8 cellular contexts compared by ENCODE assay signal in genomic region chr9:120931278-120932085, GRCh38. TPM values are rescaled to one million over a fixed set of nuclear protein-coding genes. Genes with fewer than 3 reads are reported as not detected.
DNase-seq lines count a peak whose midpoint lies in the region; ATAC-seq and TF ChIP-seq lines count a peak whose summit lies in the region.

No MANE protein-coding gene starts in this region.

- intact Hi-C loops in right lobe of liver (cut with DNase I), result loop anchor here (10.0 kb wide), 2 partner anchors 167 to 177 kb away; no protein-coding TSS in a partner anchor
- intact Hi-C loops in testis (cut with DNase I; ENCODE audit: low total_unique reads), result no loop called here

- H3K27me3 ChIP-seq in right lobe of liver (no peaks in the 10 kb centered on the region), testis (no peaks in the 10 kb centered on the region)

- peak; percentile 73 for DNase-seq in stimulated activated CD4-positive, alpha-beta T cell treated with anti-CD3 and anti-CD28 coated beads, Interleukin-15, amount 100 ng/mL, for 24 hours
- no peak for DNase-seq in stimulated activated CD4-positive, alpha-beta T cell treated with anti-CD3 and anti-CD28 coated beads, Interleukin-12 subunit alpha, Interleukin-12 subunit beta, amount 100 ng/mL, for 4 hours
- DNase-seq in OCI-M1 (lab: John Stamatoyannopoulos, UW) (peak; percentile 71), right lobe of liver (peak in 1 of 3 donors; percentile 33), testis (no peak), ureter (ENCODE audit: low spot score) (no peak)
- DNase-seq in activated naive CD8-positive, alpha-beta T cell treated with anti-CD3 and anti-CD28 coated beads, Interleukin-2, amount 50 U/mL, for 16 hours (ENCODE audit: low read depth, low spot score), result peak; percentile 49

- H3K36me3 ChIP-seq in right lobe of liver (no peaks in the 10 kb centered on the region), testis (ENCODE audit: low read depth, missing control alignments) (no peaks in the 10 kb centered on the region)

- H3K4me3 ChIP-seq in right lobe of liver, result no peak overlapping the region
- no peak overlapping the region for H3K4me3 ChIP-seq in testis

- H3K27ac ChIP-seq in right lobe of liver (peak overlapping the region; percentile 54 to 66 (median 61)), testis (peak overlapping the region; percentile 5 to 83)

- peaks cover 2 to 25% (median 12%) of the 10 kb centered on the region in 4 donors for H3K4me1 ChIP-seq in right lobe of liver
- peaks cover 43% of the 10 kb centered on the region for H3K4me1 ChIP-seq in testis

- TF ChIP-seq POLR2A in right lobe of liver (IDR thresholded peaks at IDR 0.05), result peak; percentile 34
- no peak for TF ChIP-seq POLR2A in testis (IDR thresholded peaks at IDR 0.05)

- TF ChIP-seq CTCF in right lobe of liver (IDR thresholded peaks at IDR 0.05) (no peak), testis (IDR thresholded peaks at IDR 0.05) (no peak)

- H3K9me3 ChIP-seq in right lobe of liver, result no peaks in the 10 kb centered on the region
- no peaks in the 10 kb centered on the region for H3K9me3 ChIP-seq in testis

- WGBS in right lobe of liver (ENCODE audit: insufficient coverage, low coverage, low lambda C conversion rate, missing lambda C conversion rate), result 18% methylated on average over 3 of the region's 3 CpGs
- WGBS in testis, 2 donors, result 30 to 49% methylated on average over 3 of the region's 3 CpGs

- peak; percentile 55 for ATAC-seq in HG02885 (IDR thresholded peaks at IDR 0.05; ENCODE audit: poor library complexity, unreplicated experiment)
- peak in 1 of 4 donors; percentile 32 for ATAC-seq in right lobe of liver

RNA-seq across cellular contexts. Expression of gene TRAF1, which starts 4.9 kb away (rescaled TPM):
- total RNA-seq in right lobe of liver (1 to 10 TPM in 5 of 6 experiments, under 1 TPM in 1; 0.99 to 2.5 (median 2.1) TPM), testis (1 to 10 TPM; 6.5 to 8.6 TPM), ureter (10.0 TPM)
- 3.9 TPM for polyA plus RNA-seq in testis (ENCODE audit: insufficient read depth, low read depth, low replicate concordance)

RNA-seq across cellular contexts. Expression of gene PHF19, which starts 54.5 kb away (rescaled TPM):
- total RNA-seq in right lobe of liver (1 to 10 TPM; 2.2 to 8.0 (median 5.2) TPM), testis (10 to 100 TPM; 40.3 to 41.7 TPM), ureter (33.3 TPM)
- 28.5 TPM for polyA plus RNA-seq in testis (ENCODE audit: insufficient read depth, low read depth, low replicate concordance)

Comparison
In these comparisons a context has a peak if more than half of its experiments do, and no peak if none do; other contexts are left out.
1. DNase-seq: peak in stimulated activated CD4-positive, alpha-beta T cell treated with anti-CD3 and anti-CD28 coated beads, Interleukin-15, amount 100 ng/mL, for 24 hours (single experiment), OCI-M1 (single experiment) and activated naive CD8-positive, alpha-beta T cell treated with anti-CD3 and anti-CD28 coated beads, Interleukin-2, amount 50 U/mL, for 16 hours (single experiment); none in stimulated activated CD4-positive, alpha-beta T cell treated with anti-CD3 and anti-CD28 coated beads, Interleukin-12 subunit alpha, Interleukin-12 subunit beta, amount 100 ng/mL, for 4 hours (single experiment), testis (single experiment) and ureter (single experiment).